ENCODE assay signal across 8 cellular contexts in the genomic region with DNA sequence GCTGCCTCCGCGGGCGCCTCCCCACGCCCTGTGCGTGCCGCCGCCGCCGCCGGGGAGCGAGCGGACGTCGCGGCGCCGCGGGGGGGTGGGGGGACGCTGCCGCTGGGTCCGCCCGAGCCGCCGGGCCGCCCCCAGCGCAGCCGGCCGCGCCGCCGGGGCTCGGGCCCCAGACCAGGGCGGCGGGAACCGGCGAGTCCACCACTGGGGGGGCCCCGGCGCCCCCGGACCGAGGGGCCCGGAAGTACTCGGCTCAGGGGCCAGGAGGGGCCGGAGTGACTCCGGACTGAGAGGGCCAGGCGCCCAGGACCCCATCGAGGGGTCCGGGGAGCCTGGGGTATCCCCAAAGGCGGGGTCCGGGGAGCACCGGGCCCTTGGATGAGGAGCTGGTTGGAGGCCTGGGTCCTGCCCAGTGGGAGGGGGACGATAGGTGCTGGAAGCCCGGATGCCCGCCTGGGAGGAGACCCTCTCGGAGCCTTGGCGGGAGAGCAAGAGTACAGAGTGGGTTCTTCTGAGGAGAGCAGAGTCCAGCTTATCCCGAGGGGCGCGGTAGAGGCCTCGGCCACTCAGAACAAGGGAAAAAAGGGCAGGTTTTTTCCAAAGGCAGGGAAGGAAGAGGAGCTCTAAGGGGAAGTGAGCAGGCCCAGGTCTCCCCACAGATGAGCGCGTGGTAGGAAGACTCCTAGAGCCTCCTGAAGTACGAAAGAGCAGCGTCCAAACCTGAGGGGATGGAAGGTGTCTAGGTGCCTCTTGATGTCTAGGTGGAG. TPM values are rescaled to one million over a fixed set of nuclear protein-coding genes. Genes with fewer than 3 reads are reported as not detected.
A peak's percentile ranks its signal among the peaks of the same experiment; 100 is the strongest.
DNase-seq lines count a peak whose midpoint lies in the region; ATAC-seq and TF ChIP-seq lines count a peak whose summit lies in the region.

No MANE protein-coding gene starts in this region.

- H3K27ac ChIP-seq in caudate nucleus (ENCODE audit: low read depth, low read length): peak overlapping the region; percentile 88

- no peaks in the 10 kb centered on the region for H3K9me3 Mint-ChIP-seq in activated B cell treated with CpG ODN at 0.5 μM for 24 hours

- no peaks in the 10 kb centered on the region for H3K27me3 Mint-ChIP-seq in activated B cell treated with CpG ODN at 0.5 μM for 24 hours

- ATAC-seq in activated B cell treated with CpG ODN at 0.5 μM for 24 hours (ENCODE audit: low read depth) (peak; percentile 78), left colon (peak; percentile 81)

- POLR2A ChIA-PET in activated B cell treated with CpG ODN at 0.5 μM for 24 hours (lab: Charles Lee): interaction anchor here (0.6 to 7.0 kb wide), 24 partner anchors 13 to 895 kb away, joined by 3 to 287 read pairs (median 5); partner anchors contain the start of genes MED18, PHACTR4, PTAFR and RCC1

- peaks cover 8% of the 10 kb centered on the region for H3K36me3 Mint-ChIP-seq in activated B cell treated with CpG ODN at 0.5 μM for 24 hours (ENCODE audit: low read depth)

- H3K27ac Mint-ChIP-seq in activated B cell treated with CpG ODN at 0.5 μM for 24 hours: peak overlapping the region; percentile 96

- intact Hi-C loops in activated B cell treated with CpG ODN at 0.5 μM for 24 hours (cut with micrococcal nuclease): loop anchor here (1.0 to 5.0 kb wide), 7 partner anchors 21 to 422 kb away; partner anchors contain the start of genes RNU11, TAF12 and YTHDF2
- intact Hi-C loops in left colon (cut with DNase I, micrococcal nuclease): no loop called here

- H3K4me3 Mint-ChIP-seq in activated B cell treated with CpG ODN at 0.5 μM for 24 hours: peak overlapping the region; percentile 92

- TF ChIP-seq POLR2A in NB4 (IDR thresholded peaks at IDR 0.05; ENCODE audit: extremely low read depth, insufficient read length): peak; percentile 45

- DNase-seq in DMS 273 (lab: John Stamatoyannopoulos, UW; ENCODE audit: unreplicated experiment) (peak; percentile 94), DMS 273 treated with DMSO at 0.1 percent for 48 hours (lab: John Stamatoyannopoulos, UW) (no peak), HFF-Myc (ENCODE audit: extremely low read depth, low read depth) (no peak), NB4 (ENCODE audit: low read depth) (peak; percentile 57), activated B cell treated with CpG ODN at 0.5 μM for 24 hours (peak; percentile 67), caudate nucleus (lab: John Stamatoyannopoulos, UW) (peak in 49 of 61 donors; percentile 13 to 73 (median 41)), left colon (peak; percentile 41 to 74)
- DNase-seq in stimulated activated CD4-positive, alpha-beta T cell treated with anti-CD3 and anti-CD28 coated beads, Interleukin-2, amount 100 ng/mL, for 24 hours: peak; percentile 51 to 72

- H3K4me3 ChIP-seq in HFF-Myc (replicated peaks; ENCODE audit: low read depth, low read length) (peak overlapping the region; percentile 92), NB4 (ENCODE audit: low read depth, low read length) (peak overlapping the region; percentile 71)

- peaks cover 17% of the 10 kb centered on the region for H3K4me1 Mint-ChIP-seq in activated B cell treated with CpG ODN at 0.5 μM for 24 hours

- no peak for TF ChIP-seq CTCF in HFF-Myc (IDR thresholded peaks at IDR 0.05; ENCODE audit: low read depth, low read length, missing control alignments)
- TF ChIP-seq CTCF in NB4 (IDR thresholded peaks at IDR 0.05; ENCODE audit: low read depth, low read length): no peak
- no peak for TF ChIP-seq CTCF in activated B cell treated with CpG ODN at 0.5 μM for 24 hours (IDR thresholded peaks at IDR 0.05)

- CTCF ChIA-PET in activated B cell treated with CpG ODN at 0.5 μM for 24 hours (lab: Charles Lee): interaction anchor here (1.2 to 2.4 kb wide), 3 partner anchors 26 to 67 kb away, joined by 3 to 14 read pairs (median 12); partner anchors contain the start of genes TAF12 and YTHDF2

RNA-seq across cellular contexts. Expression of gene GMEB1, which starts 0.6 kb away (rescaled TPM):
- total RNA-seq in activated B cell treated with CpG ODN at 0.5 μM for 24 hours: 26.8 and 27.4 TPM in 2 replicates
- 10 to 100 TPM; 12.4 to 13.3 TPM for total RNA-seq in left colon

RNA-seq across cellular contexts. Expression of gene RNU11, which starts 20.7 kb away (rescaled TPM):
- total RNA-seq in activated B cell treated with CpG ODN at 0.5 μM for 24 hours (not detected in 2 replicates), left colon (not detected)

RNA-seq across cellular contexts. Expression of gene TAF12, which starts 26.3 kb away (rescaled TPM):
- 17.1 and 18.5 TPM in 2 replicates for total RNA-seq in activated B cell treated with CpG ODN at 0.5 μM for 24 hours
- 10 to 100 TPM; 14.7 to 15.2 TPM for total RNA-seq in left colon

Comparison
In these comparisons a context has a peak if more than half of its experiments do, and no peak if none do; other contexts are left out.
1. DNase-seq: peak in DMS 273 (single experiment), NB4 (single experiment), activated B cell treated with CpG ODN at 0.5 μM for 24 hours (single experiment), caudate nucleus (49 of 61), left colon (2 of 2) and stimulated activated CD4-positive, alpha-beta T cell treated with anti-CD3 and anti-CD28 coated beads, Interleukin-2, amount 100 ng/mL, for 24 hours (2 of 2); none in DMS 273 treated with DMSO at 0.1 percent for 48 hours (single experiment) and HFF-Myc (single experiment).